In the genomic region with DNA sequence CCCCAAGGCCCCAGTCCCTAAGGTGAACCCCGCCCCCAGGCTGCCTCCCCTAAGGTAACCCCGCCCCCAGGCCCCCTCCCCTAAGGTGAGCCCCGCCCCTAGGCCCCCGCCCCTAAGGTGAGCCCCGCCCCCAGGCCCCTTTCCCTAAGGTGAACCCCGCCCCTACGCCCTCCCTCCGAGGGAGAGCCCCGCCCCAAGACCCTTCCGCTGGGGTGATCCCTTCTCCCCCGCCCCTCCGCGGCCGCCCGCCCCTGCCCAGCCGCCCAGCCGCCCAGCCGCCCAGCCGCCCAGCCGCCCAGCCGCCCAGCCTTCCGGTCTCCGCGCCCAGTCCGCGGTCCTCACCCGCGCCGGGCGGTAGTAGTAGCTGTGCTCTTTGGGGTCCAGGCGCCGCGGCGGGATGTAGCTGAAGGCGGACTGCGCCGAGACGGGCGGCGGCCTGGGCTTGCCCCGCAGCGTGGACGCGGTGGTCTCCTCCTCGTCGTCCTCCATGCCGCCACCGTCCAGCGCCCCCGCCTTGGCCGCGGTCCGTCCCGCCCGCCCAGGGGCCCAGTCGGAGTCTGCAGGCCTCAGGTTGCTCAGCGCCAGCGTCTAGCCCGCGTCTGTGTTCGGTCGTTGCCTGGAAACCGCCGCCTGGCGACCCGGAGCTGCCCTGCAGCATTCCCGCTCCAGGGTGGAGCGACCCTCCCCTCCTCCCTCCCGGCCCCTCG, we compare ENCODE assay signal across 7 cellular contexts. TPM values are rescaled to one million over a fixed set of nuclear protein-coding genes. Genes with fewer than 3 reads are reported as not detected.
DNase-seq lines count a peak whose midpoint lies in the region; ATAC-seq, FAIRE-seq and TF ChIP-seq lines count a peak whose summit lies in the region.

Gene CFAP90 (minus strand): TSS at position 601 of the 707 bp plus-strand sequence. CDS start 112 bp downstream, at position 489.

- peak; percentile 47 for TF ChIP-seq CTCF in bronchial epithelial cell (IDR thresholded peaks at IDR 0.05; ENCODE audit: insufficient read depth, low read length, severe bottlenecking)

- peaks cover 27% of the 10 kb centered on the region for H3K4me1 Mint-ChIP-seq in stimulated activated memory B cell treated with anti-CD40 and anti-IgM and Interleukin-4, amounts not matched to agents 10 μg/mL and 1 μg/mL and 100 μg/mL, for 72 hours

- peak within 1 kb of the TSS; percentile 68 for H3K4me3 Mint-ChIP-seq in stimulated activated memory B cell treated with anti-CD40 and anti-IgM and Interleukin-4, amounts not matched to agents 10 μg/mL and 1 μg/mL and 100 μg/mL, for 72 hours

- peaks cover 3% of the 10 kb centered on the region for H3K9me3 Mint-ChIP-seq in stimulated activated memory B cell treated with anti-CD40 and anti-IgM and Interleukin-4, amounts not matched to agents 10 μg/mL and 1 μg/mL and 100 μg/mL, for 72 hours

- no peak for TF ChIP-seq POLR2A in GM18505 (IDR thresholded peaks at IDR 0.05; ENCODE audit: borderline replicate concordance, extremely low read depth, insufficient read depth, insufficient read length)

- no peaks in the 10 kb centered on the region for H3K36me3 Mint-ChIP-seq in stimulated activated memory B cell treated with anti-CD40 and anti-IgM and Interleukin-4, amounts not matched to agents 10 μg/mL and 1 μg/mL and 100 μg/mL, for 72 hours

- peak within 1 kb of the TSS; percentile 34 for H3K4me3 ChIP-seq in bronchial epithelial cell (ENCODE audit: low read depth, low read length)

- H3K27me3 ChIP-seq in bronchial epithelial cell (ENCODE audit: control insufficient read depth, insufficient read depth, low read length): peaks cover 8% of the 10 kb centered on the region

- DNase-seq in GM03348 (ENCODE audit: low spot score): peak; percentile 46
- peak; percentile 31 to 80 for DNase-seq in NCI-H526 (lab: John Stamatoyannopoulos, UW)
- no peak for DNase-seq in bronchial epithelial cell (ENCODE audit: low read depth)
- DNase-seq in islet precursor cell: peak; percentile 94

- peaks cover 35% of the 10 kb centered on the region for H3K27me3 Mint-ChIP-seq in stimulated activated memory B cell treated with anti-CD40 and anti-IgM and Interleukin-4, amounts not matched to agents 10 μg/mL and 1 μg/mL and 100 μg/mL, for 72 hours

- H3K27ac Mint-ChIP-seq in stimulated activated memory B cell treated with anti-CD40 and anti-IgM and Interleukin-4, amounts not matched to agents 10 μg/mL and 1 μg/mL and 100 μg/mL, for 72 hours: no peak within 1 kb of the TSS

- peak; percentile 31 for ATAC-seq in stimulated activated memory B cell treated with anti-CD40 and anti-IgM and Interleukin-4, amounts not matched to agents 10 μg/mL and 1 μg/mL and 100 μg/mL, for 72 hours
- ATAC-seq in GM18873 (IDR thresholded peaks at IDR 0.05; ENCODE audit: low FRiP score, unreplicated experiment) (no peak), GM18505 (IDR thresholded peaks at IDR 0.05; ENCODE audit: unreplicated experiment) (no peak)

- H3K36me3 ChIP-seq in bronchial epithelial cell (ENCODE audit: control insufficient read depth, insufficient read depth, low read length): no peaks in the 10 kb centered on the region

- no peak for FAIRE-seq in bronchial epithelial cell (lab: Jason Lieb, UNC)

RNA-seq across cellular contexts. Expression of gene CFAP90, which starts in this region (rescaled TPM):
- not detected in 2 replicates for total RNA-seq in bronchial epithelial cell
